ENCODE assay signal across 19 cellular contexts in the genomic region with DNA sequence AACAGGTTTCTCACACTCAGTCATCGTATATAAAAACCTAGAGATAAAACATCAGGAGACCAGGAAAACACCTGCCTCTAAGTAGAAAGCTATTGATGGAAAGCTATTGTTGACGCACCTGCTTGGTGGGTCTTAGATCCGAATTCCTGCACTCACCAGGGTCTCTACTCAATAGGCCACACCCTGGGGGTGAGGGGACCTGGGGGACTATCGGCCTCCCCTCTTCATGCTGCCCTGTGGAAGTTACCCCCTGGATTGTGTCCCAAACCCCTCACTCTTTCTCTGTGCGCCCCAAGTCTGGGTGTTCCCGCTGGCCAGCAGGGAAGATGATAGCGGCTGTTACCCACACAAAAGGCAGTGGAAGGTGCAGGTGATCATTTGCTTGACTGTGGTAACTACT.
DNase-seq lines count a peak whose midpoint lies in the region; TF ChIP-seq lines count a peak whose summit lies in the region.
"Had no signal": no experiment of that assay in that cellular context is flagged by ENCODE, and none has a peak within 500 bp of the region (broad histone marks: within the 10 kb centered on the region; RNA-seq: fewer than 3 reads in every experiment).

No MANE protein-coding gene starts in this region.

- no peak overlapping the region for H3K4me3 ChIP-seq in AG09309 (ENCODE audit: control insufficient read depth, low read depth, low read length)
- H3K4me3 ChIP-seq: HAP-1, psoas muscle had no signal

- H3K9me3 Mint-ChIP-seq in mesothelial cell of epicardium, result no peaks in the 10 kb centered on the region
- H3K9me3 Mint-ChIP-seq: activated naive CD8-positive, alpha-beta T cell treated with anti-CD3 and anti-CD28 coated beads, Interleukin-2, amount 50 U/mL, for 24 hours; CD4-positive, alpha-beta T cell; memory B cell had no signal

- H3K27ac Mint-ChIP-seq in mesothelial cell of epicardium, result no peak overlapping the region
- H3K27ac Mint-ChIP-seq: activated naive CD8-positive, alpha-beta T cell treated with anti-CD3 and anti-CD28 coated beads, Interleukin-2, amount 50 U/mL, for 24 hours; CD4-positive, alpha-beta T cell; memory B cell had no signal

- H3K4me1 Mint-ChIP-seq in mesothelial cell of epicardium, result peaks cover 10% of the 10 kb centered on the region
- H3K4me1 Mint-ChIP-seq: activated naive CD8-positive, alpha-beta T cell treated with anti-CD3 and anti-CD28 coated beads, Interleukin-2, amount 50 U/mL, for 24 hours had no signal

- in situ Hi-C loops in ACHN (cut with HindIII; ENCODE audit: low pct_ligation_motif_present, low pct_unique_long_range_greater_than_20kb, low sequenced_read_pairs), result no loop called here
- in situ Hi-C loops in KBM-7 (cut with MboI; ENCODE audit: low pct_unique_long_range_greater_than_20kb, low sequenced_read_pairs), result no loop called here

- no peak for DNase-seq in AG09309 (ENCODE audit: low read depth)
- peak; percentile 22 for DNase-seq in D341Med (ENCODE audit: low spot score)
- peak; percentile 1 for DNase-seq in SW480 (ENCODE audit: low spot score)
- no peak for DNase-seq in mesothelial cell of epicardium (ENCODE audit: low spot score in 2 of 2, unreplicated experiment in 2 of 2)
- DNase-seq in DMS 273 treated with DMSO at 0.1 percent for 48 hours (lab: John Stamatoyannopoulos, UW), result no peak
- no peak for DNase-seq in ACHN
- DNase-seq in KBM-7, result no peak
- DNase-seq: activated gamma-delta T cell, activated T-cell treated with anti-CD3 and anti-CD28 coated beads for 4 hours, cerebellar nuclear complex, DMS153, NCI-H187 treated with DMSO at 0.1 percent for 48 hours, NCI-H2227 treated with DMSO at 0.1 percent for 48 hours, psoas muscle, T1000 had no signal

- H3K4me3 Mint-ChIP-seq in mesothelial cell of epicardium, result no peak overlapping the region
- H3K4me3 Mint-ChIP-seq: activated naive CD8-positive, alpha-beta T cell treated with anti-CD3 and anti-CD28 coated beads, Interleukin-2, amount 50 U/mL, for 24 hours; CD4-positive, alpha-beta T cell; memory B cell had no signal

- TF ChIP-seq CTCF in AG09309 (IDR thresholded peaks at IDR 0.05; ENCODE audit: control insufficient read depth, insufficient read depth, low read depth, low read length, missing control alignments) (peak; percentile 1), mesothelial cell of epicardium (IDR thresholded peaks at IDR 0.05; ENCODE audit: unreplicated experiment) (peak; percentile 15)

- no peaks in the 10 kb centered on the region for H3K36me3 Mint-ChIP-seq in mesothelial cell of epicardium
- H3K36me3 Mint-ChIP-seq: memory B cell had no signal

- H3K27me3 Mint-ChIP-seq in mesothelial cell of epicardium (ENCODE audit: low read depth), result peaks cover 47% of the 10 kb centered on the region

Comparison
In these comparisons a context has a peak if more than half of its experiments do, and no peak if none do; other contexts are left out.
1. DNase-seq: peak in D341Med (single experiment) and SW480 (single experiment); none in AG09309 (single experiment), mesothelial cell of epicardium (0 of 2), DMS 273 treated with DMSO at 0.1 percent for 48 hours (single experiment), ACHN (single experiment) and KBM-7 (single experiment).